9 cellular contexts compared by ENCODE assay signal in the genomic region with DNA sequence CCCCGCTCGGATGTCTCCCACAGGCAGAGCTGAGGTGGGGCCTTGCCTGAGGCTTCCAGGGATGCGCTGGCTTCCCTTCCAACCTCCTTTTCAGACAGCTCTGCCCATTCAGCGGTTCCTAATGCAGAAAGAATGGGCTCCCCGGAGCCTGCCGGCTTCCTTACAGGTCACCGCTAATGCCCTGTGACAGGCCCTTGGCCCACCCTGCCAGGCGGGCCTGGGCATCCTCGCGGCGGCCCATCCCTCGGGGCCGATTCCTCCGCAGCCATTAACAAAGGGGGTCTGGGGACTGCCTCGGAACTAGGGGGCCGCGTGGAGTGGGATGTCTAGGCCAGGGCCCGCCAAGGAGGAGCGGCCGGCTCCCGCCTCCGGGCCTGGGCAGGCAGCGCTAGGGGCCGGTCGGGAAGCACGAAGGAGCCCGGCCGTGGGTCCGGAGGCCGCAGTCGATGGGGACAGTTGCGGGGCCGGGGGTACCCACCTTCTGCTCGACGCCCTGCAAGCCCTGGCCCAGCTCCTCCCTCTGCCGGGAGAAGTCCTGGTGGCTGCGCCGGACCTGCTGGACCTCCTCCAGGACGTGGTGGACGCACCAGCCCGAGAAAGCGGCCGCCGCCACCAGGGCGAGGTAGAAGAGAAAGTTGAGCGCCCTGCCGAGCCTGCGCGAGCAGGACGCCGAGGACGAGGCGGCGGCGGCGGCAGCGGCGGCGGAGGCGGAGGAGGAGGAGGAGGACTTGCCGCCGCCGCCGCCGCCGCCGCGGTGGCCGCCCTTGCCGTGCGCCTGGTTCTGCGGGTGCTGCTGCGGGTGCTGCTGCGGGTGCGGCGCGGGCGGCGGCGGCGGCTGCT. TPM values are rescaled to one million over a fixed set of nuclear protein-coding genes. Genes with fewer than 3 reads are reported as not detected.
DNase-seq lines count a peak whose midpoint lies in the region; ATAC-seq, FAIRE-seq and TF ChIP-seq lines count a peak whose summit lies in the region.
"Had no signal": no experiment of that assay in that cellular context is flagged by ENCODE, and none has a peak within 500 bp of the region (broad histone marks: within the 10 kb centered on the region; RNA-seq: fewer than 3 reads in every experiment).

No MANE protein-coding gene starts in this region.

- H3K9me3 ChIP-seq in endothelial cell of umbilical vein (replicated peaks; ENCODE audit: control insufficient read depth, insufficient read depth, low read length) (no peaks in the 10 kb centered on the region), mesodermal cell (ENCODE audit: control insufficient read depth, low read length) (no peaks in the 10 kb centered on the region)

- no peak for TF ChIP-seq POLR2A in endothelial cell of umbilical vein (IDR thresholded peaks at IDR 0.05; ENCODE audit: low read depth, low read length)

- H3K4me3 ChIP-seq in endothelial cell of umbilical vein (replicated peaks in 1 of 3; ENCODE audit: insufficient read depth in 1 of 3, low read depth in 1 of 3, low read length in 3 of 3), result peak overlapping the region; percentile 71 to 97 (median 90)
- H3K4me3 ChIP-seq in mesodermal cell (ENCODE audit: extremely low read depth, insufficient read depth, low read length, poor library complexity, severe bottlenecking), result peak overlapping the region; percentile 82

- peak; percentile 79 for DNase-seq in D341Med (ENCODE audit: low spot score)
- DNase-seq in NAMALWA (ENCODE audit: low spot score), result peak; percentile 38
- DNase-seq in activated T-cell treated with anti-CD3 and anti-CD28 coated beads for 1 hour (ENCODE audit: low read depth), result peak; percentile 44
- DNase-seq in endothelial cell of umbilical vein (ENCODE audit: low read depth, low spot score), result peak; percentile 65
- DNase-seq in stimulated activated naive CD4-positive, alpha-beta T cell treated with Interleukin-2 at 50 U/mL for 16 hours (lab: John Stamatoyannopoulos, UW), result peak; percentile 56

- intact Hi-C loops in endothelial cell of umbilical vein (cut with micrococcal nuclease), result loop anchor here (5.0 kb wide), 2 partner anchors 525 to 845 kb away; partner anchors contain the start of genes CRY1 and RIC8B

- 2 to 3% methylated on average over 61 to 69 of the region's 81 CpGs for WGBS in mesodermal cell (ENCODE audit: insufficient coverage in 2 of 2), 2 experiments

- H4K20me1 ChIP-seq in endothelial cell of umbilical vein (replicated peaks; ENCODE audit: control insufficient read depth, extremely low read depth, insufficient read depth, low read length), result peaks cover 3% of the 10 kb centered on the region

- peaks cover 0 to 11% of the 10 kb centered on the region in 2 experiments for H3K36me3 ChIP-seq in endothelial cell of umbilical vein (ENCODE audit: control insufficient read depth in 2 of 2, extremely low read depth in 1 of 2, insufficient read depth in 2 of 2, low read length in 2 of 2)
- peaks cover 37% of the 10 kb centered on the region for H3K36me3 ChIP-seq in mesodermal cell (ENCODE audit: control insufficient read depth, insufficient read depth, low read length)

- no peak for FAIRE-seq in endothelial cell of umbilical vein (lab: Jason Lieb, UNC)
- FAIRE-seq: TTC549 had no signal

- peaks cover 27% of the 10 kb centered on the region for H3K4me1 ChIP-seq in endothelial cell of umbilical vein (ENCODE audit: control insufficient read depth, extremely low read depth, insufficient read depth, low read length)
- peaks cover 15% of the 10 kb centered on the region for H3K4me1 ChIP-seq in mesodermal cell (ENCODE audit: control insufficient read depth, insufficient read depth, low read length, poor library complexity, severe bottlenecking)

- H3K9me1 ChIP-seq in endothelial cell of umbilical vein (replicated peaks; ENCODE audit: control insufficient read depth, extremely low read depth, insufficient read depth, low read length), result no peaks in the 10 kb centered on the region

- POLR2A ChIA-PET in endothelial cell of umbilical vein (lab: Charles Lee), result no interaction called here

- peaks cover 45% of the 10 kb centered on the region for H3K79me2 ChIP-seq in endothelial cell of umbilical vein (ENCODE audit: control insufficient read depth, insufficient read depth, low read length)

- H3K4me2 ChIP-seq in endothelial cell of umbilical vein (ENCODE audit: insufficient read depth, low read length), result peak overlapping the region; percentile 68

- H3K9ac ChIP-seq in endothelial cell of umbilical vein (replicated peaks; ENCODE audit: extremely low read depth, insufficient read depth, low read length), result peak overlapping the region; percentile 90

- peak overlapping the region; percentile 89 for H3K27ac ChIP-seq in endothelial cell of umbilical vein (ENCODE audit: insufficient read depth, low read depth, low read length)
- H3K27ac ChIP-seq in mesodermal cell (ENCODE audit: low read depth, low read length, severe bottlenecking), result peak overlapping the region; percentile 91

- peak; percentile 32 for ATAC-seq in GM21737 (IDR thresholded peaks at IDR 0.05; ENCODE audit: unreplicated experiment)
- no peak for ATAC-seq in HG03439 (IDR thresholded peaks at IDR 0.05; ENCODE audit: unreplicated experiment)

- dilution Hi-C loops in endothelial cell of umbilical vein (cut with MboI; ENCODE audit: extremely low pct_ligation_motif_present, low sequenced_read_pairs), result no loop called here

- no peaks in the 10 kb centered on the region for H3K27me3 ChIP-seq in endothelial cell of umbilical vein (ENCODE audit: control insufficient read depth in 2 of 2, insufficient read depth in 2 of 2, low read length in 2 of 2)

- CTCF ChIA-PET in endothelial cell of umbilical vein (lab: Charles Lee), result interaction anchor here (0.7 to 3.2 kb wide), 9 partner anchors 12 to 827 kb away, joined by 3 to 13 read pairs (median 6); no protein-coding TSS in a partner anchor

- no TSS peak for BruUV-seq in endothelial cell of umbilical vein (replicated peaks; lab: Mats Ljungman, UMichigan)

- TF ChIP-seq CTCF in endothelial cell of umbilical vein (IDR thresholded peaks at IDR 0.05; ENCODE audit: extremely low read depth in 1 of 2, insufficient read depth in 1 of 2, low read depth in 1 of 2, low read length in 2 of 2), result peak in 1 of 2 donors; percentile 19

- H2AFZ ChIP-seq in endothelial cell of umbilical vein (ENCODE audit: low read depth, low read length), result no peak overlapping the region

TF ChIP-seq in endothelial cell of umbilical vein, 7 proteins besides CTCF, POLR2A, EP300 and RAD21:
- TF ChIP-seq FOS (IDR thresholded peaks at IDR 0.05; ENCODE audit: borderline replicate concordance, insufficient read depth, low read length) (no peak), JUN (IDR thresholded peaks at IDR 0.05; ENCODE audit: borderline replicate concordance, insufficient read depth, insufficient read length, low read depth) (no peak), EZH2 (IDR thresholded peaks at IDR 0.05; ENCODE audit: borderline replicate concordance, low read depth, low read length, severe bottlenecking) (no peak), POLR2AphosphoS5 (IDR thresholded peaks at IDR 0.05; ENCODE audit: insufficient read depth, low read depth, low read length) (no peak), GATA2 (IDR thresholded peaks at IDR 0.05; ENCODE audit: insufficient read depth, insufficient read length, low read depth, low read length) (no peak), MYC (IDR thresholded peaks at IDR 0.05; ENCODE audit: low read depth, low read length) (no peak)
- TF ChIP-seq, protein P1, sequence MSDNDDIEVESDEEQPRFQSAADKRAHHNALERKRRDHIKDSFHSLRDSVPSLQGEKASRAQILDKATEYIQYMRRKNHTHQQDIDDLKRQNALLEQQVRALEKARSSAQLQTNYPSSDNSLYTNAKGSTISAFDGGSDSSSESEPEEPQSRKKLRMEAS (IDR thresholded peaks at IDR 0.05; ENCODE audit: insufficient read depth, insufficient read length), result no peak
TF ChIP-seq in endothelial cell of umbilical vein: peak in this region for 0.

RNA-seq across cellular contexts. Expression of gene CKAP4, which starts 0.7 kb away (rescaled TPM):
- 223 and 249 TPM in 2 replicates for total RNA-seq in endothelial cell of umbilical vein
- polyA plus RNA-seq in endothelial cell of umbilical vein, result 113 and 117 TPM in 2 replicates
- 152 and 153 TPM in 2 replicates for polyA plus RNA-seq in endothelial cell of umbilical vein (2011; cell fraction: cytosol; rRNA removed)
- 85.0 and 102 TPM in 2 replicates for polyA plus RNA-seq in endothelial cell of umbilical vein (2011; cell fraction: nucleus; rRNA removed)
- polyA plus RNA-seq in endothelial cell of umbilical vein (2012), result 259 and 324 TPM in 2 replicates
- polyA minus RNA-seq in endothelial cell of umbilical vein, result 84.1 and 89.5 TPM in 2 replicates
- polyA minus RNA-seq in endothelial cell of umbilical vein (2011; cell fraction: cytosol; rRNA and poly(A)+ RNA removed), result 13.7 TPM
- 32.4 and 34.6 TPM in 2 replicates for polyA minus RNA-seq in endothelial cell of umbilical vein (2011; cell fraction: nucleus; rRNA and poly(A)+ RNA removed)
- 278 TPM for polyA plus RNA-seq in mesodermal cell (2013, experiment 1 of 2)
- 250 TPM for polyA plus RNA-seq in mesodermal cell (2013, experiment 2 of 2)

RNA-seq across cellular contexts. Expression of gene TCP11L2, which starts 55.4 kb away (rescaled TPM):
- 15.3 and 18.7 TPM in 2 replicates for total RNA-seq in endothelial cell of umbilical vein
- polyA plus RNA-seq in endothelial cell of umbilical vein, result 5.3 and 6.0 TPM in 2 replicates
- polyA plus RNA-seq in endothelial cell of umbilical vein (2011; cell fraction: cytosol; rRNA removed), result 6.0 and 6.8 TPM in 2 replicates
- 18.7 and 19.0 TPM in 2 replicates for polyA plus RNA-seq in endothelial cell of umbilical vein (2011; cell fraction: nucleus; rRNA removed)
- polyA plus RNA-seq in endothelial cell of umbilical vein (2012), result 4.4 and 4.9 TPM in 2 replicates
- polyA minus RNA-seq in endothelial cell of umbilical vein, result 34.8 and 38.1 TPM in 2 replicates
- 7.3 TPM for polyA minus RNA-seq in endothelial cell of umbilical vein (2011; cell fraction: cytosol; rRNA and poly(A)+ RNA removed)
- 50.3 and 59.5 TPM in 2 replicates for polyA minus RNA-seq in endothelial cell of umbilical vein (2011; cell fraction: nucleus; rRNA and poly(A)+ RNA removed)
- polyA plus RNA-seq in mesodermal cell (2013, experiment 1 of 2), result 12.3 TPM
- polyA plus RNA-seq in mesodermal cell (2013, experiment 2 of 2), result 13.3 TPM
